18 cellular contexts compared by ENCODE assay signal in genomic region chr10:74874649-74875048, GRCh38.
"Had no signal": no experiment of that assay in that cellular context is flagged by ENCODE, and none has a peak within 500 bp of the region (broad histone marks: within the 10 kb centered on the region; RNA-seq: fewer than 3 reads in every experiment).

No MANE protein-coding gene starts in this region.

- H3K36me3 Mint-ChIP-seq: natural killer cell, type B pancreatic cell had no signal

- FAIRE-seq: endometrium, frontal cortex, small intestine, urothelium cell line had no signal

- H3K9me3 ChIP-seq: heart left ventricle, mucosa of descending colon, ovary, suprapubic skin, thyroid gland had no signal

- DNase-seq: effector memory CD4-positive, alpha-beta T cell; heart left ventricle; hippocampal formation; mucosa of descending colon; natural killer cell; ovary; right cardiac atrium; small intestine; stimulated activated CD4-positive, alpha-beta T cell treated with anti-CD3 and anti-CD28 coated beads, Interleukin-12 subunit alpha, Interleukin-12 subunit beta, amount 100 ng/mL, for 4 hours; stimulated activated naive CD4-positive, alpha-beta T cell; thyroid gland had no signal

- H3K36me3 ChIP-seq: heart left ventricle, ovary, suprapubic skin, thyroid gland had no signal

- ATAC-seq: esophagus mucosa, heart left ventricle, mucosa of descending colon, natural killer cell, right cardiac atrium had no signal

- H3K9me3 Mint-ChIP-seq: natural killer cell, neural crest cell, type B pancreatic cell had no signal

- H3K4me3 ChIP-seq: heart left ventricle, mucosa of descending colon, ovary, suprapubic skin, thyroid gland had no signal

- H3K4me3 Mint-ChIP-seq: natural killer cell, neural crest cell, type B pancreatic cell had no signal

- H3K27me3 Mint-ChIP-seq: type B pancreatic cell had no signal

- H3K27me3 ChIP-seq: heart left ventricle, ovary, suprapubic skin, thyroid gland had no signal

- H3K27ac ChIP-seq: heart left ventricle, ovary, suprapubic skin had no signal

- H3K27ac Mint-ChIP-seq: type B pancreatic cell had no signal
